ENCODE assay signal across 7 cellular contexts in the genomic region with DNA sequence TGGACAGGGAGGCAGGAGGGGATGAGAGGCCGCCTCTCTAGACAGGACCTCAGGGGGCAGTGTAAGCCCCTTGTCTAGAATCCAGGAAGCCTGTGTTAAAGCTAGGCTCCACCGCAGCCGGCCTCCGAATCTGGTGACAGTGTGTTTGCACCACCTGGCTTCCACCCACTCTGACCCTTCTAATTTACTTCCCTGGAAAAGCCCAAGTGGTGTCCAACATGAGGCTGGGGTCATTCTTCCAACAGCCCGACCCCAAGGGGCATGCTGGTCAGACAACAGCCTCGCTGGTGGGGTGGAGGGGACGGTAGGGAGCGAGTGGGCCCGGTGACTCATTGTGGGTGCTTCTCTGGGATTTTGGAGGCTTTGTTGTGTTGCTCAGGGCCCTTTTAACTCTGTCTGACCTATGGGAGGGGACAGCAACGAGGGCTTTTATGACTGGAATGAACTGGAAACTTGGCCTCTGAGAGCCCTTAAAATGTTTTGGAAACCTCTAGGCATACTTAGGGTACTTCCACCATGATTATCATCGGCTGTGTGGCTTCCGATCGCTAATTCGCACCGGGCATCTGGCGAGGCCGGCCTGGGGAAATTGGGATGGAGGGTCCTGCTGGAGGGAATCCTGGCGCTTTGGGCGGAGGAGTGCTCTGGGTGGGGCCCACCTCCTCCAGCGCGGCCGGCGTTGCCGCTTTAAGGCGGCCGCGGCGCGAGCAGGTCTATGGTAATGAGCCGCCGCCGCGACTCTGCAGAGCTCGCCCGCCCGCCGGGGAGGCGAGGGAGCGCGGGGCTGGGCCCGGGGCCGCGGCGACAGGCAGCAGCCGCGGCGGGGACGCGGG. TPM values are rescaled to one million over a fixed set of nuclear protein-coding genes. Genes with fewer than 3 reads are reported as not detected.
DNase-seq lines count a peak whose midpoint lies in the region; ATAC-seq and TF ChIP-seq lines count a peak whose summit lies in the region.

A gene with protein sequence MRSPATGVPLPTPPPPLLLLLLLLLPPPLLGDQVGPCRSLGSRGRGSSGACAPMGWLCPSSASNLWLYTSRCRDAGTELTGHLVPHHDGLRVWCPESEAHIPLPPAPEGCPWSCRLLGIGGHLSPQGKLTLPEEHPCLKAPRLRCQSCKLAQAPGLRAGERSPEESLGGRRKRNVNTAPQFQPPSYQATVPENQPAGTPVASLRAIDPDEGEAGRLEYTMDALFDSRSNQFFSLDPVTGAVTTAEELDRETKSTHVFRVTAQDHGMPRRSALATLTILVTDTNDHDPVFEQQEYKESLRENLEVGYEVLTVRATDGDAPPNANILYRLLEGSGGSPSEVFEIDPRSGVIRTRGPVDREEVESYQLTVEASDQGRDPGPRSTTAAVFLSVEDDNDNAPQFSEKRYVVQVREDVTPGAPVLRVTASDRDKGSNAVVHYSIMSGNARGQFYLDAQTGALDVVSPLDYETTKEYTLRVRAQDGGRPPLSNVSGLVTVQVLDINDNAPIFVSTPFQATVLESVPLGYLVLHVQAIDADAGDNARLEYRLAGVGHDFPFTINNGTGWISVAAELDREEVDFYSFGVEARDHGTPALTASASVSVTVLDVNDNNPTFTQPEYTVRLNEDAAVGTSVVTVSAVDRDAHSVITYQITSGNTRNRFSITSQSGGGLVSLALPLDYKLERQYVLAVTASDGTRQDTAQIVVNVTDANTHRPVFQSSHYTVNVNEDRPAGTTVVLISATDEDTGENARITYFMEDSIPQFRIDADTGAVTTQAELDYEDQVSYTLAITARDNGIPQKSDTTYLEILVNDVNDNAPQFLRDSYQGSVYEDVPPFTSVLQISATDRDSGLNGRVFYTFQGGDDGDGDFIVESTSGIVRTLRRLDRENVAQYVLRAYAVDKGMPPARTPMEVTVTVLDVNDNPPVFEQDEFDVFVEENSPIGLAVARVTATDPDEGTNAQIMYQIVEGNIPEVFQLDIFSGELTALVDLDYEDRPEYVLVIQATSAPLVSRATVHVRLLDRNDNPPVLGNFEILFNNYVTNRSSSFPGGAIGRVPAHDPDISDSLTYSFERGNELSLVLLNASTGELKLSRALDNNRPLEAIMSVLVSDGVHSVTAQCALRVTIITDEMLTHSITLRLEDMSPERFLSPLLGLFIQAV (N-terminal part only) (plus strand): TSS at position 743 of the 833 bp plus-strand sequence. CDS start 541 bp downstream, outside the sequence.

- POLR2A ChIA-PET in WTC11 (lab: Charles Lee): interaction anchor here (1.0 to 3.0 kb wide), 5 partner anchors 9 to 149 kb away, joined by 3 to 21 read pairs (median 3); no protein-coding TSS in a partner anchor

- H3K9me3 Mint-ChIP-seq in WTC11: peaks cover 8% of the 10 kb centered on the region; the same call in 1 of the 2 replicates

- peak within 1 kb of the TSS; percentile 63 for H3K4me3 Mint-ChIP-seq in WTC11

- H3K4me1 Mint-ChIP-seq in WTC11: peaks cover 24% of the 10 kb centered on the region

- H3K27me3 Mint-ChIP-seq in WTC11 (ENCODE audit: low read depth): peaks cover 36% of the 10 kb centered on the region

- in situ Hi-C loops in GM13977 (cut with MboI; ENCODE audit: low pct_unique_long_range_greater_than_20kb, low sequenced_read_pairs, unreplicated experiment): no loop called here

- H3K27ac Mint-ChIP-seq in WTC11: no peak within 1 kb of the TSS

- H3K36me3 Mint-ChIP-seq in WTC11: peaks cover 17% of the 10 kb centered on the region

- ATAC-seq in HG02642 (IDR thresholded peaks at IDR 0.05; ENCODE audit: poor library complexity, unreplicated experiment): peak; percentile 78
- ATAC-seq in WTC11: peak; percentile 84

- DNase-seq in GM13977 (ENCODE audit: low spot score): peak; percentile 95
- DNase-seq in NCI-H146 treated with DMSO at 0.1 percent for 48 hours (lab: John Stamatoyannopoulos, UW; ENCODE audit: unreplicated experiment): peak; percentile 23
- DNase-seq in WTC11 (ENCODE audit: low spot score): peak; percentile 88
- DNase-seq in cerebellar cortex (ENCODE audit: low spot score): peak; percentile 66
- peak; percentile 44 for DNase-seq in kidney glomerular epithelial cell (lab: John Stamatoyannopoulos, UW)
- peak; percentile 49 for DNase-seq in stimulated activated CD4-positive, alpha-beta T cell treated with anti-CD3 and anti-CD28 coated beads, Interleukin-1b, Interleukin-23, amount 100 ng/mL, for 48 hours

- CTCF ChIA-PET in WTC11 (lab: Charles Lee): interaction anchor here (1.0 to 5.9 kb wide), 11 partner anchors 9 to 284 kb away, joined by 3 to 81 read pairs (median 3); a partner anchor contains a TSS

- TF ChIP-seq CTCF in GM13977 (IDR thresholded peaks at IDR 0.05; ENCODE audit: extremely low read depth, insufficient read depth, missing control alignments) (no peak), WTC11 (IDR thresholded peaks at IDR 0.05) (no peak)

TF ChIP-seq in WTC11, 78 proteins besides CTCF, POLR2A, EP300 and RAD21:
- TF ChIP-seq, protein P1, sequence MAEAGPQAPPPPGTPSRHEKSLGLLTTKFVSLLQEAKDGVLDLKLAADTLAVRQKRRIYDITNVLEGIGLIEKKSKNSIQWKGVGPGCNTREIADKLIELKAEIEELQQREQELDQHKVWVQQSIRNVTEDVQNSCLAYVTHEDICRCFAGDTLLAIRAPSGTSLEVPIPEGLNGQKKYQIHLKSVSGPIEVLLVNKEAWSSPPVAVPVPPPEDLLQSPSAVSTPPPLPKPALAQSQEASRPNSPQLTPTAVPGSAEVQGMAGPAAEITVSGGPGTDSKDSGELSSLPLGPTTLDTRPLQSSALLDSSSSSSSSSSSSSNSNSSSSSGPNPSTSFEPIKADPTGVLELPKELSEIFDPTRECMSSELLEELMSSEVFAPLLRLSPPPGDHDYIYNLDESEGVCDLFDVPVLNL (CRISPR knock-in tag; IDR thresholded peaks at IDR 0.05; ENCODE audit: borderline replicate concordance, low read depth): no peak
- TF ChIP-seq, protein P2, sequence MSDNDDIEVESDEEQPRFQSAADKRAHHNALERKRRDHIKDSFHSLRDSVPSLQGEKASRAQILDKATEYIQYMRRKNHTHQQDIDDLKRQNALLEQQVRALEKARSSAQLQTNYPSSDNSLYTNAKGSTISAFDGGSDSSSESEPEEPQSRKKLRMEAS (CRISPR knock-in tag; IDR thresholded peaks at IDR 0.05): peak; percentile 85
- TF ChIP-seq NFYB (CRISPR knock-in tag; conservative IDR thresholded peaks at IDR 0.05; ENCODE audit: low read depth) (no peak), MYBL2 (CRISPR knock-in tag; IDR thresholded peaks at IDR 0.05) (0 out of 2 replicates have a peak, but pooled peaks have one; percentile 57), SP1 (CRISPR knock-in tag; conservative IDR thresholded peaks at IDR 0.05) (0 out of 2 replicates have a peak, but pooled peaks have one; percentile 36), SMAD4 (CRISPR knock-in tag; IDR thresholded peaks at IDR 0.05) (no peak), NFE2L1 (CRISPR knock-in tag; IDR thresholded peaks at IDR 0.05) (0 out of 2 replicates have a peak, but pooled peaks have one; percentile 14), ZNF263 (CRISPR knock-in tag; IDR thresholded peaks at IDR 0.05; ENCODE audit: low read depth) (no peak), NFATC4 (CRISPR knock-in tag; IDR thresholded peaks at IDR 0.05) (no peak), FOXP1 (CRISPR knock-in tag; IDR thresholded peaks at IDR 0.05; ENCODE audit: borderline replicate concordance) (peak; percentile 52; the same call in 1 of the 2 replicates)
- TF ChIP-seq, protein P3, sequence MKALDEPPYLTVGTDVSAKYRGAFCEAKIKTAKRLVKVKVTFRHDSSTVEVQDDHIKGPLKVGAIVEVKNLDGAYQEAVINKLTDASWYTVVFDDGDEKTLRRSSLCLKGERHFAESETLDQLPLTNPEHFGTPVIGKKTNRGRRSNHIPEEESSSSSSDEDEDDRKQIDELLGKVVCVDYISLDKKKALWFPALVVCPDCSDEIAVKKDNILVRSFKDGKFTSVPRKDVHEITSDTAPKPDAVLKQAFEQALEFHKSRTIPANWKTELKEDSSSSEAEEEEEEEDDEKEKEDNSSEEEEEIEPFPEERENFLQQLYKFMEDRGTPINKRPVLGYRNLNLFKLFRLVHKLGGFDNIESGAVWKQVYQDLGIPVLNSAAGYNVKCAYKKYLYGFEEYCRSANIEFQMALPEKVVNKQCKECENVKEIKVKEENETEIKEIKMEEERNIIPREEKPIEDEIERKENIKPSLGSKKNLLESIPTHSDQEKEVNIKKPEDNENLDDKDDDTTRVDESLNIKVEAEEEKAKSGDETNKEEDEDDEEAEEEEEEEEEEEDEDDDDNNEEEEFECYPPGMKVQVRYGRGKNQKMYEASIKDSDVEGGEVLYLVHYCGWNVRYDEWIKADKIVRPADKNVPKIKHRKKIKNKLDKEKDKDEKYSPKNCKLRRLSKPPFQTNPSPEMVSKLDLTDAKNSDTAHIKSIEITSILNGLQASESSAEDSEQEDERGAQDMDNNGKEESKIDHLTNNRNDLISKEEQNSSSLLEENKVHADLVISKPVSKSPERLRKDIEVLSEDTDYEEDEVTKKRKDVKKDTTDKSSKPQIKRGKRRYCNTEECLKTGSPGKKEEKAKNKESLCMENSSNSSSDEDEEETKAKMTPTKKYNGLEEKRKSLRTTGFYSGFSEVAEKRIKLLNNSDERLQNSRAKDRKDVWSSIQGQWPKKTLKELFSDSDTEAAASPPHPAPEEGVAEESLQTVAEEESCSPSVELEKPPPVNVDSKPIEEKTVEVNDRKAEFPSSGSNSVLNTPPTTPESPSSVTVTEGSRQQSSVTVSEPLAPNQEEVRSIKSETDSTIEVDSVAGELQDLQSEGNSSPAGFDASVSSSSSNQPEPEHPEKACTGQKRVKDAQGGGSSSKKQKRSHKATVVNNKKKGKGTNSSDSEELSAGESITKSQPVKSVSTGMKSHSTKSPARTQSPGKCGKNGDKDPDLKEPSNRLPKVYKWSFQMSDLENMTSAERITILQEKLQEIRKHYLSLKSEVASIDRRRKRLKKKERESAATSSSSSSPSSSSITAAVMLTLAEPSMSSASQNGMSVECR (CRISPR knock-in tag; IDR thresholded peaks at IDR 0.05; ENCODE audit: borderline replicate concordance): 0 out of 2 replicates have a peak, but pooled peaks have one; percentile 21
- TF ChIP-seq, protein P4, sequence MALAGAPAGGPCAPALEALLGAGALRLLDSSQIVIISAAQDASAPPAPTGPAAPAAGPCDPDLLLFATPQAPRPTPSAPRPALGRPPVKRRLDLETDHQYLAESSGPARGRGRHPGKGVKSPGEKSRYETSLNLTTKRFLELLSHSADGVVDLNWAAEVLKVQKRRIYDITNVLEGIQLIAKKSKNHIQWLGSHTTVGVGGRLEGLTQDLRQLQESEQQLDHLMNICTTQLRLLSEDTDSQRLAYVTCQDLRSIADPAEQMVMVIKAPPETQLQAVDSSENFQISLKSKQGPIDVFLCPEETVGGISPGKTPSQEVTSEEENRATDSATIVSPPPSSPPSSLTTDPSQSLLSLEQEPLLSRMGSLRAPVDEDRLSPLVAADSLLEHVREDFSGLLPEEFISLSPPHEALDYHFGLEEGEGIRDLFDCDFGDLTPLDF (CRISPR knock-in tag; IDR thresholded peaks at IDR 0.05): 0 out of 2 replicates have a peak, but pooled peaks have one; percentile 53

RNA-seq across cellular contexts. Expression of the gene that starts here (rescaled TPM):
- 26.8 to 31.3 TPM (median 28.2 TPM) in 3 replicates for total RNA-seq in WTC11 (2021)

Comparison
In these comparisons a context has a peak if more than half of its experiments do, and no peak if none do; other contexts are left out.
1. Peak in every context shown above with its lines: DNase-seq and ATAC-seq.
2. DNase-seq: peak in every context shown above with its lines; median percentile 95 in GM13977; 88 in WTC11; 66 in cerebellar cortex; 49 in stimulated activated CD4-positive, alpha-beta T cell treated with anti-CD3 and anti-CD28 coated beads, Interleukin-1b, Interleukin-23, amount 100 ng/mL, for 48 hours; 44 in kidney glomerular epithelial cell; 23 in NCI-H146 treated with DMSO at 0.1 percent for 48 hours.